In genomic region chr15:68229386-68230156, GRCh38 we compare ENCODE assay signal across 8 cellular contexts. TPM values are rescaled to one million over a fixed set of nuclear protein-coding genes. Genes with fewer than 3 reads are reported as not detected.
DNase-seq lines count a peak whose midpoint lies in the region; TF ChIP-seq lines count a peak whose summit lies in the region.

CLN6 (minus strand) TSS chr15:68229728; CDS start chr15:68229584, 144 bp downstream.

- H3K36me3 ChIP-seq in GM23248 (ENCODE audit: low read depth) (no peaks in the 10 kb centered on the region), stomach (no peaks in the 10 kb centered on the region)

- in situ Hi-C loops in GM23248 (cut with MboI) = no loop called here

- H2AFZ ChIP-seq in GM23248 = peak within 1 kb of the TSS; percentile 87

- H3K4me3 Mint-ChIP-seq in neural crest cell = peak within 1 kb of the TSS; percentile 94

- peak within 1 kb of the TSS; percentile 80 for H3K4me3 ChIP-seq in GM23248
- H3K4me3 ChIP-seq in fibroblast of villous mesenchyme (ENCODE audit: low read depth, low read length) = peak within 1 kb of the TSS; percentile 81
- peak within 1 kb of the TSS; percentile 75 to 91 (median 88) for H3K4me3 ChIP-seq in stomach

- H3K9ac ChIP-seq in GM23248 = peak within 1 kb of the TSS; percentile 87

- H3K4me2 ChIP-seq in GM23248 (ENCODE audit: unreplicated experiment) = peak within 1 kb of the TSS; percentile 91

- peaks cover 3% of the 10 kb centered on the region for H3K36me3 Mint-ChIP-seq in neural crest cell (ENCODE audit: low read depth)

- no peaks in the 10 kb centered on the region for H3K27me3 Mint-ChIP-seq in neural crest cell (ENCODE audit: low read depth)

- H3K27ac Mint-ChIP-seq in neural crest cell (ENCODE audit: unreplicated experiment) = peak within 1 kb of the TSS; percentile 93

- H3F3A ChIP-seq in GM23248 (ENCODE audit: insufficient read depth) = no peaks in the 10 kb centered on the region

- H3K4me1 ChIP-seq in GM23248 (ENCODE audit: insufficient read depth) = peaks cover 6% of the 10 kb centered on the region; the same call in 1 of the 2 replicates
- peaks cover 16 to 50% (median 35%) of the 10 kb centered on the region in 4 donors for H3K4me1 ChIP-seq in stomach

- no peak for TF ChIP-seq EP300 in stomach (IDR thresholded peaks at IDR 0.05)

- H3K27me3 ChIP-seq in GM23248 (replicated peaks; ENCODE audit: insufficient read depth) (no peaks in the 10 kb centered on the region), stomach (no peaks in the 10 kb centered on the region)

- no peaks in the 10 kb centered on the region for H4K20me1 ChIP-seq in GM23248 (ENCODE audit: insufficient read depth)

- H3K9me2 ChIP-seq in GM23248 (ENCODE audit: insufficient read depth) = no peaks in the 10 kb centered on the region

- 1% methylated on average over 41 to 52 of the region's 82 CpGs for WGBS in GM23248 (ENCODE audit: low coverage in 1 of 2, low lambda C conversion rate in 2 of 2, missing lambda C conversion rate in 2 of 2), 2 experiments
- 0 to 1% (median 0%) methylated on average over 21 to 82 of the region's 82 CpGs for WGBS in stomach, 5 donors

- no peaks in the 10 kb centered on the region for H3K9me3 Mint-ChIP-seq in neural crest cell

- DNase-seq in ELF-1 (ENCODE audit: low read depth, low spot score) = peak; percentile 84
- DNase-seq in GM23248 = peak; percentile 94
- peak; percentile 71 to 78 for DNase-seq in Kasumi-1 (lab: John Stamatoyannopoulos, UW)
- DNase-seq in SIG-M5 (lab: John Stamatoyannopoulos, UW) = peak; percentile 7
- peak; percentile 74 for DNase-seq in activated gamma-delta T cell (lab: John Stamatoyannopoulos, UW)
- peak; percentile 84 for DNase-seq in fibroblast of villous mesenchyme (ENCODE audit: low read depth)
- peak; percentile 73 for DNase-seq in neural crest cell (ENCODE audit: low read depth, low spot score)
- peak; percentile 84 for DNase-seq in stomach

- H3K27ac ChIP-seq in GM23248 = peak within 1 kb of the TSS; percentile 53
- H3K27ac ChIP-seq in stomach = peak within 1 kb of the TSS; percentile 84 to 93 (median 88)

- peaks cover 49% of the 10 kb centered on the region for H3K4me1 Mint-ChIP-seq in neural crest cell

- H3K79me2 ChIP-seq in GM23248 (ENCODE audit: insufficient read depth) = peaks cover 46% of the 10 kb centered on the region

- intact Hi-C loops in stomach (cut with DNase I; ENCODE audit: low total_unique reads) = no loop called here

- TF ChIP-seq POLR2A in stomach (IDR thresholded peaks at IDR 0.05) = no peak

- TF ChIP-seq CTCF in fibroblast of villous mesenchyme (IDR thresholded peaks at IDR 0.05; ENCODE audit: insufficient read depth, low read depth, low read length) = no peak
- TF ChIP-seq CTCF in neural crest cell (conservative IDR thresholded peaks at IDR 0.05) = no peak
- TF ChIP-seq CTCF in stomach (IDR thresholded peaks at IDR 0.05) = no peak

- no peaks in the 10 kb centered on the region for H3K9me3 ChIP-seq in GM23248 (ENCODE audit: low read depth)
- H3K9me3 ChIP-seq in stomach = no peaks in the 10 kb centered on the region

RNA-seq across cellular contexts. Expression of gene CLN6, which starts in this region (rescaled TPM):
- 12.3 and 17.4 TPM in 2 replicates for total RNA-seq in GM23248 (2014; rRNA removed; shearing (Covaris generic))
- polyA plus RNA-seq in GM23248 (2016; fragmentation: Nextera tagmentation; extraction: Ambion mirVana) (3.8 TPM in 2 replicates), stomach (10 to 100 TPM in 1 of 3 donors, 1 to 10 TPM in 2; 8.7 to 17.1 (median 9.2) TPM)
- total RNA-seq in fibroblast of villous mesenchyme (15.8 and 16.8 TPM in 2 replicates), neural crest cell (71.3 and 73.3 TPM in 2 replicates), stomach (100 to 1,000 TPM in 1 of 5 donors, 10 to 100 TPM in 3, 1 to 10 TPM in 1; 6.4 to 151 (median 25.0) TPM)

Comparison
In these comparisons a context has a peak if more than half of its experiments do, and no peak if none do; other contexts are left out.
1. Peak in every context shown above with its lines: DNase-seq, H3K4me3 ChIP-seq and H3K27ac ChIP-seq.
2. DNase-seq: peak in every context shown above with its lines; median percentile 94 in GM23248; 84 in ELF-1; 84 in fibroblast of villous mesenchyme; 84 in stomach; 74 in Kasumi-1; 74 in activated gamma-delta T cell; 73 in neural crest cell; 7 in SIG-M5.